ENCODE assay signal across 1 cellular context in genomic region chr13:54799621-54800226, GRCh38.
TF ChIP-seq lines count a peak whose summit lies in the region.

No MANE protein-coding gene starts in this region.

TF ChIP-seq in GM23338, 12 proteins besides CTCF, POLR2A, EP300 and RAD21 (continued from another document):
- no peak for TF ChIP-seq ZNF462 (CRISPR knock-in tag; IDR thresholded peaks at IDR 0.05)
